In the genomic region with DNA sequence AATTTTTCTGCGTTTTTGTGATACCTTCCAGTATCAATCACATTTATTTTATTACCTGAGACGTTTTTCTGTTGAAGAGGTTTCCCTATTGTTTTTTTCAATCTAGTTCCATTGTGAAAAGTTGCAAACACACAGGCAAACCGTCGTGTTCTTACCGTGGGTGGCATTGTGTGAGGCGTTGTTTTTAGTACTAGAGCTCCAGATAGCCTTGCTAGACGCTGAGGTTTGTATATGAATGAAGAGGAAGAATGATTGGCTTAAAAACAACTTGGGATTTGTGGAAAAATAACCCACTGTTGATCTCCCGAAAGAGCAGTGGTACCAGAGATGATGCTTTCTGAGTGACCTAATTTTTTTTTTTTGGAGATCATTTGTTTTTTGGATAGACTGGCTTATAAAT, we compare ENCODE assay signal across 8 cellular contexts. TPM values are rescaled to one million over a fixed set of nuclear protein-coding genes. Genes with fewer than 3 reads are reported as not detected.
DNase-seq lines count a peak whose midpoint lies in the region; ATAC-seq and TF ChIP-seq lines count a peak whose summit lies in the region.

No MANE protein-coding gene starts in this region.

- peaks cover 16% of the 10 kb centered on the region for H3K36me3 Mint-ChIP-seq in CD4-positive, alpha-beta T cell (ENCODE audit: low read depth)
- H3K36me3 Mint-ChIP-seq in nephron (ENCODE audit: low read depth), result peaks cover 3% of the 10 kb centered on the region

- TF ChIP-seq CTCF in CD4-positive, alpha-beta T cell (IDR thresholded peaks at IDR 0.05), result no peak
- TF ChIP-seq CTCF in choroid plexus epithelial cell (conservative IDR thresholded peaks at IDR 0.05; ENCODE audit: low read depth, low read length), result no peak
- TF ChIP-seq CTCF in nephron (IDR thresholded peaks at IDR 0.05; ENCODE audit: unreplicated experiment in 3 of 3), result no peak
- no peak for TF ChIP-seq CTCF in GM13976 (IDR thresholded peaks at IDR 0.05; ENCODE audit: borderline replicate concordance, control extremely low read depth, extremely low read depth, insufficient read depth, missing control alignments)

- H3K9me3 ChIP-seq in CD4-positive, alpha-beta T cell (ENCODE audit: control insufficient read depth, low read length), result no peaks in the 10 kb centered on the region
- no peaks in the 10 kb centered on the region for H3K9me3 ChIP-seq in KOPT-K1 (ENCODE audit: insufficient read depth, low read length, poor library complexity, severe bottlenecking)

- H3K4me3 ChIP-seq in choroid plexus epithelial cell (ENCODE audit: low read depth, low read length), result peak overlapping the region; percentile 86

- peaks cover 26% of the 10 kb centered on the region for H3K36me3 ChIP-seq in KOPT-K1 (ENCODE audit: insufficient read depth, low read length)

- ATAC-seq in CD4-positive, alpha-beta T cell (ENCODE audit: poor library complexity), result no peak
- ATAC-seq in GM18502 (IDR thresholded peaks at IDR 0.05; ENCODE audit: poor library complexity, unreplicated experiment), result no peak
- no peak for ATAC-seq in GM21786 (IDR thresholded peaks at IDR 0.05; ENCODE audit: unreplicated experiment)
- no peak for ATAC-seq in GM21619 (IDR thresholded peaks at IDR 0.05; ENCODE audit: unreplicated experiment)

- H3K27me3 Mint-ChIP-seq in CD4-positive, alpha-beta T cell, result no peaks in the 10 kb centered on the region
- H3K27me3 Mint-ChIP-seq in nephron (ENCODE audit: low read depth), result no peaks in the 10 kb centered on the region

- peaks cover 62% of the 10 kb centered on the region for H3K4me1 Mint-ChIP-seq in CD4-positive, alpha-beta T cell (ENCODE audit: low read depth)
- peaks cover 50% of the 10 kb centered on the region for H3K4me1 Mint-ChIP-seq in nephron

- no peaks in the 10 kb centered on the region for H3K9me3 Mint-ChIP-seq in CD4-positive, alpha-beta T cell
- H3K9me3 Mint-ChIP-seq in nephron, result no peaks in the 10 kb centered on the region

- POLR2A ChIA-PET in CD4-positive, alpha-beta T cell (lab: Charles Lee), result interaction anchor here (1.2 kb wide), 1 partner anchor 23 kb away, joined by 6 read pairs; the partner anchor contains the start of gene MAPK1IP1L

- peak overlapping the region; percentile 88 for H3K27ac Mint-ChIP-seq in CD4-positive, alpha-beta T cell
- H3K27ac Mint-ChIP-seq in nephron, result peak overlapping the region; percentile 78 to 97 (median 80)

- in situ Hi-C loops in GM13976 (cut with MboI; ENCODE audit: low sequenced_read_pairs, unreplicated experiment), result no loop called here

- H3K27me3 ChIP-seq in CD4-positive, alpha-beta T cell (ENCODE audit: control insufficient read depth, insufficient read depth, low read length), result no peaks in the 10 kb centered on the region

- CTCF ChIA-PET in CD4-positive, alpha-beta T cell (lab: Charles Lee), result interaction anchor here (1.2 to 4.0 kb wide), 3 partner anchors 16 to 254 kb away, joined by 3 to 55 read pairs (median 16); partner anchors contain the start of gene MAPK1IP1L

- intact Hi-C loops in CD4-positive, alpha-beta T cell (cut with DNase I, micrococcal nuclease), result loop anchor here (5.0 to 10.0 kb wide), 4 partner anchors 57 to 557 kb away; partner anchors contain the start of genes DLGAP5 (in 1 of the 2), GCH1 (in 1 of the 2) and KTN1 (in 1 of the 2)

- peak overlapping the region; percentile 91 for H3K4me3 Mint-ChIP-seq in CD4-positive, alpha-beta T cell
- H3K4me3 Mint-ChIP-seq in nephron, result peak overlapping the region; percentile 94 to 97 (median 94)

- no peak overlapping the region for H3K27ac ChIP-seq in CD4-positive, alpha-beta T cell (ENCODE audit: low read depth, low read length)
- H3K27ac ChIP-seq in KOPT-K1 (ENCODE audit: low read depth, low read length, poor library complexity, severe bottlenecking), result peak overlapping the region; percentile 89

- no peak for DNase-seq in CD4-positive, alpha-beta T cell
- no peak for DNase-seq in choroid plexus epithelial cell (ENCODE audit: low read depth)
- no peak for DNase-seq in GM13976 (ENCODE audit: low spot score)

RNA-seq across cellular contexts. Expression of gene SOCS4, which starts 1.0 kb away (rescaled TPM):
- 10 to 100 TPM; 19.5 to 20.7 TPM for total RNA-seq in CD4-positive, alpha-beta T cell

RNA-seq across cellular contexts. Expression of gene WDHD1, which starts 1.2 kb away (rescaled TPM):
- total RNA-seq in CD4-positive, alpha-beta T cell, result 1 to 10 TPM; 1.8 to 2.2 TPM

RNA-seq across cellular contexts. Expression of gene MAPK1IP1L, which starts 23.4 kb away (rescaled TPM):
- total RNA-seq in CD4-positive, alpha-beta T cell, result 100 to 1,000 TPM; 198 to 207 TPM
